Comparison of ENCODE assay signal across 8 cellular contexts in genomic region chr1:22976461-22977243, GRCh38. TPM values are rescaled to one million over a fixed set of nuclear protein-coding genes. Genes with fewer than 3 reads are reported as not detected.
A peak's percentile ranks its signal among the peaks of the same experiment; 100 is the strongest.
DNase-seq lines count a peak whose midpoint lies in the region; ATAC-seq and TF ChIP-seq lines count a peak whose summit lies in the region.

No MANE protein-coding gene starts in this region.

- no peak overlapping the region for H3K4me2 ChIP-seq in hepatocyte

- H3K36me3 ChIP-seq in hepatocyte (replicated peaks; ENCODE audit: insufficient read depth, low read depth) = no peaks in the 10 kb centered on the region

- H2AFZ ChIP-seq in hepatocyte = no peak overlapping the region

- no peaks in the 10 kb centered on the region for H3K4me1 ChIP-seq in hepatocyte (ENCODE audit: insufficient read depth)

- DNase-seq in AG09319 (ENCODE audit: extremely low read depth, low read depth) (peak; percentile 74), NCI-H1105 treated with DMSO at 0.1 percent for 48 hours (lab: John Stamatoyannopoulos, UW) (peak; percentile 78), amygdala (lab: John Stamatoyannopoulos, UW) (peak in 46 of 56 donors; percentile 1 to 70 (median 30)), hepatocyte (ENCODE audit: low spot score) (peak; percentile 83), sciatic nerve (ENCODE audit: low spot score) (no peak)

- no peak overlapping the region for H3K4me3 ChIP-seq in hepatocyte

- no peak overlapping the region for H3K27ac ChIP-seq in hepatocyte

- ATAC-seq in GM19324 (IDR thresholded peaks at IDR 0.05; ENCODE audit: low FRiP score, unreplicated experiment) (peak; percentile 48), SK-N-SH treated with all-trans-retinoic acid at 6 μM for 48 hours (peak; percentile 97), sciatic nerve (peak; percentile 85), GM21786 (IDR thresholded peaks at IDR 0.05; ENCODE audit: unreplicated experiment) (no peak)

- H4K20me1 ChIP-seq in hepatocyte (ENCODE audit: insufficient read depth, poor library complexity, severe bottlenecking) = no peaks in the 10 kb centered on the region

- H3K27me3 ChIP-seq in hepatocyte = no peaks in the 10 kb centered on the region

- 45% methylated on average over 9 of the region's 9 CpGs for WGBS in hepatocyte (ENCODE audit: low lambda C conversion rate, missing lambda C conversion rate)

- H3K79me2 ChIP-seq in hepatocyte = no peaks in the 10 kb centered on the region

- intact Hi-C loops in sciatic nerve (cut with DNase I) = no loop called here

- TF ChIP-seq CTCF in AG09319 (IDR thresholded peaks at IDR 0.05; ENCODE audit: low read depth, low read length) (peak; percentile 79), hepatocyte (IDR thresholded peaks at IDR 0.05; ENCODE audit: poor library complexity) (peak; percentile 81)

- H3K9me2 ChIP-seq in hepatocyte (replicated peaks; ENCODE audit: insufficient read depth) = no peaks in the 10 kb centered on the region

- no peaks in the 10 kb centered on the region for H3K9me3 ChIP-seq in hepatocyte (ENCODE audit: low read depth)

TF ChIP-seq in SK-N-SH treated with all-trans-retinoic acid at 6 μM for 48 hours, 23 proteins besides CTCF, POLR2A, EP300 and RAD21:
- peak; percentile 18; the same call in 1 of the 2 replicates for TF ChIP-seq ZNF70 (CRISPR knock-in tag; IDR thresholded peaks at IDR 0.05)
- no peak for TF ChIP-seq ZC3H10 (CRISPR knock-in tag; IDR thresholded peaks at IDR 0.05)
- no peak for TF ChIP-seq ISL1 (CRISPR knock-in tag; IDR thresholded peaks at IDR 0.05)
- TF ChIP-seq BACH2 (CRISPR knock-in tag; IDR thresholded peaks at IDR 0.05; ENCODE audit: borderline replicate concordance) = no peak

RNA-seq across cellular contexts. Expression of gene LACTBL1, which starts 4.0 kb away (rescaled TPM):
- total RNA-seq in hepatocyte (0.36 TPM in 1 of 2 replicates, not detected in the other), sciatic nerve (not detected)
- polyA plus RNA-seq in hepatocyte = not detected in 2 replicates

RNA-seq across cellular contexts. Expression of gene TEX46, which starts 39.0 kb away (rescaled TPM):
- total RNA-seq in hepatocyte (not detected in 2 replicates), sciatic nerve (not detected)
- not detected in 2 replicates for polyA plus RNA-seq in hepatocyte

RNA-seq across cellular contexts. Expression of gene KDM1A, which starts 42.6 kb away (rescaled TPM):
- total RNA-seq in hepatocyte (94.3 and 97.9 TPM in 2 replicates), sciatic nerve (39.9 TPM)
- polyA plus RNA-seq in hepatocyte = 64.5 and 70.7 TPM in 2 replicates
